In genomic region chr10:52314822-52315552, GRCh38 we compare ENCODE assay signal across 9 cellular contexts. TPM values are rescaled to one million over a fixed set of nuclear protein-coding genes. Genes with fewer than 3 reads are reported as not detected.
DNase-seq lines count a peak whose midpoint lies in the region; ATAC-seq and TF ChIP-seq lines count a peak whose summit lies in the region.
"Had no signal": no experiment of that assay in that cellular context is flagged by ENCODE, and none has a peak within 500 bp of the region (broad histone marks: within the 10 kb centered on the region; RNA-seq: fewer than 3 reads in every experiment).

No MANE protein-coding gene starts in this region.

- H4K5ac ChIP-seq in mesendoderm (ENCODE audit: low read length), result no peak overlapping the region

- no peak for TF ChIP-seq CTCF in cardiac muscle cell (IDR thresholded peaks at IDR 0.05; ENCODE audit: low read depth, low read length)

- H3K79me2 ChIP-seq in mesendoderm (ENCODE audit: control insufficient read depth, insufficient read depth, low read length), result peaks cover 7% of the 10 kb centered on the region

- no peak overlapping the region for H4K8ac ChIP-seq in mesendoderm (ENCODE audit: low read depth, low read length)

- H3K27me3 ChIP-seq in cardiac muscle cell (peaks cover 34% of the 10 kb centered on the region), mesendoderm (ENCODE audit: insufficient read depth, low read length, poor library complexity) (peaks cover 1% of the 10 kb centered on the region), aorta (ENCODE audit: control insufficient read depth in 1 of 2, insufficient read depth in 2 of 2, low read length in 1 of 2) (no peaks in the 10 kb centered on the region)

- no peak overlapping the region for H3K27ac ChIP-seq in cardiac muscle cell
- no peak overlapping the region for H3K27ac ChIP-seq in mesendoderm (ENCODE audit: low read depth, low read length)
- no peak overlapping the region for H3K27ac ChIP-seq in aorta (ENCODE audit: low read depth in 1 of 2, low read length in 2 of 2)

- H3K9me3 ChIP-seq in cardiac muscle cell (ENCODE audit: low read depth) (no peaks in the 10 kb centered on the region), aorta (ENCODE audit: control insufficient read depth, low read length) (no peaks in the 10 kb centered on the region)

- no peak overlapping the region for H3K4ac ChIP-seq in mesendoderm (ENCODE audit: low read depth, low read length)

- no peak overlapping the region for H2BK120ac ChIP-seq in mesendoderm (ENCODE audit: low read depth, low read length)

- H3K23ac ChIP-seq in mesendoderm (ENCODE audit: low read length), result no peak overlapping the region

- H3K18ac ChIP-seq in mesendoderm (ENCODE audit: low read length), result no peak overlapping the region

- no peak overlapping the region for H2AK5ac ChIP-seq in mesendoderm (ENCODE audit: low read length)

- DNase-seq in cardiac muscle cell (ENCODE audit: low read depth in 1 of 2, low spot score in 1 of 2) (peak; percentile 14 to 48), Right ventricle myocardium inferior (ENCODE audit: missing footprints) (no peak), dermis blood vessel endothelial cell (peak; percentile 63), mesendoderm (no peak), aorta (peak; percentile 45 to 77), LoVo (ENCODE audit: low spot score) (no peak), COLO668 (lab: John Stamatoyannopoulos, UW; ENCODE audit: unreplicated experiment) (no peak), NCI-H1694 (lab: John Stamatoyannopoulos, UW) (no peak)

- intact Hi-C loops in Right ventricle myocardium inferior (cut with DNase I), result loop anchor here (5.0 kb wide), 1 partner anchor 337 kb away; no protein-coding TSS in a partner anchor
- intact Hi-C loops in aorta (cut with DNase I), result no loop called here

- peak overlapping the region; percentile 91 for H3K4me2 ChIP-seq in mesendoderm (ENCODE audit: low read length)

- no peaks in the 10 kb centered on the region for H3K79me1 ChIP-seq in mesendoderm (ENCODE audit: low read length)

- no peaks in the 10 kb centered on the region for H3K4me1 ChIP-seq in cardiac muscle cell (ENCODE audit: low read depth)
- H3K4me1 ChIP-seq in mesendoderm (ENCODE audit: control insufficient read depth, low read depth, low read length), result no peaks in the 10 kb centered on the region
- H3K4me1 ChIP-seq in aorta (ENCODE audit: control insufficient read depth in 1 of 2, insufficient read depth in 2 of 2, low read length in 2 of 2), result peaks cover 0 to 1% of the 10 kb centered on the region in 2 donors

- no peak overlapping the region for H2BK15ac ChIP-seq in mesendoderm (replicated peaks; ENCODE audit: low read depth)

- no CpG with 5 or more reads among the region's 36 CpGs for WGBS in mesendoderm (ENCODE audit: extremely low coverage, insufficient coverage, low lambda C conversion rate)
- WGBS in aorta, 2 donors, result 10 to 12% methylated on average over 36 of the region's 36 CpGs

- H2BK5ac ChIP-seq in mesendoderm (ENCODE audit: low read length), result peak overlapping the region; percentile 15

- peak overlapping the region; percentile 88 for H3K56ac ChIP-seq in mesendoderm (ENCODE audit: low read length)

- ATAC-seq in Right ventricle myocardium inferior (no peak), aorta (ENCODE audit: low FRiP score) (peak; percentile 34)

- H3K4me3 ChIP-seq in cardiac muscle cell (peak overlapping the region; percentile 55), mesendoderm (ENCODE audit: low read length) (peak overlapping the region; percentile 81), aorta (ENCODE audit: low read length in 2 of 2) (peak overlapping the region in 1 of 2 donors; percentile 16)

- H3K9ac ChIP-seq in mesendoderm (ENCODE audit: low read length), result peak overlapping the region; percentile 71

- H3K36me3 ChIP-seq in cardiac muscle cell (no peaks in the 10 kb centered on the region), mesendoderm (ENCODE audit: control insufficient read depth, insufficient read depth, low read length) (no peaks in the 10 kb centered on the region), aorta (ENCODE audit: control insufficient read depth in 1 of 2, insufficient read depth in 2 of 2, low read length in 1 of 2) (no peaks in the 10 kb centered on the region)

RNA-seq across cellular contexts. Expression of gene DKK1, which starts 0.9 kb away (rescaled TPM):
- total RNA-seq in cardiac muscle cell, result 3.2 and 6.0 TPM in 2 replicates
- 6.7 and 11.1 TPM in 2 replicates for polyA plus RNA-seq in cardiac muscle cell
- not detected for total RNA-seq in Right ventricle myocardium inferior
- total RNA-seq in dermis blood vessel endothelial cell, result 18.6 and 19.6 TPM in 2 replicates
- 23.1 TPM for polyA plus RNA-seq in mesendoderm (2013, experiment 1 of 2)
- polyA plus RNA-seq in mesendoderm (2013, experiment 2 of 2), result 19.6 TPM
- 1 to 10 TPM in 1 of 2 donors, under 1 TPM in 1; 0.96 to 2.4 TPM for total RNA-seq in aorta
- under 1 TPM in 1 of 2 donors, not detected in 1; 0.84 TPM for polyA plus RNA-seq in aorta
- total RNA-seq: T-helper 2 cell treated with Interferon-gamma antibody and Interleukin-4, amounts not matched to agents 100 ng/mL and 5 ng/mL, for 36 hours had no signal

Comparison
In these comparisons a context has a peak if more than half of its experiments do, and no peak if none do; other contexts are left out.
1. DNase-seq: peak in cardiac muscle cell (2 of 2), dermis blood vessel endothelial cell (single experiment) and aorta (2 of 2); none in Right ventricle myocardium inferior (single experiment), mesendoderm (single experiment), LoVo (single experiment), COLO668 (single experiment) and NCI-H1694 (single experiment).